ENCODE assay signal across 1 cellular context in genomic region chr16:8621221-8621571, GRCh38.
TF ChIP-seq lines count a peak whose summit lies in the region.

No MANE protein-coding gene starts in this region.

TF ChIP-seq in HepG2, 621 proteins besides CTCF, POLR2A, EP300 and RAD21 (continued from another document and continues in another):
- no peak for TF ChIP-seq KIAA2018 (CRISPR knock-in tag; IDR thresholded peaks at IDR 0.05; ENCODE audit: borderline replicate concordance)
- no peak for TF ChIP-seq GTF2F1 (IDR thresholded peaks at IDR 0.05; ENCODE audit: low read length)
- no peak for TF ChIP-seq SMARCE1 (IDR thresholded peaks at IDR 0.05; ENCODE audit: borderline replicate concordance)
- no peak for TF ChIP-seq MYC (CRISPR knock-in tag; IDR thresholded peaks at IDR 0.05; ENCODE audit: borderline replicate concordance)
- TF ChIP-seq ZNF703 (CRISPR knock-in tag; IDR thresholded peaks at IDR 0.05; ENCODE audit: borderline replicate concordance): no peak
- TF ChIP-seq ZNF124 (CRISPR knock-in tag; IDR thresholded peaks at IDR 0.05): no peak
- TF ChIP-seq ZMYM4 (CRISPR knock-in tag; IDR thresholded peaks at IDR 0.05): no peak
- no peak for TF ChIP-seq CCDC6 (CRISPR knock-in tag; IDR thresholded peaks at IDR 0.05)
- TF ChIP-seq ZNF674 (CRISPR knock-in tag; IDR thresholded peaks at IDR 0.05; ENCODE audit: low read depth): no peak
- no peak for TF ChIP-seq FOXO4 (CRISPR knock-in tag; conservative IDR thresholded peaks at IDR 0.05)
- no peak for TF ChIP-seq PRDM10 (CRISPR knock-in tag; IDR thresholded peaks at IDR 0.05; ENCODE audit: low read depth)
- 0 out of 2 replicates have a peak, but pooled peaks have one; percentile 27 for TF ChIP-seq NCOR1 (IDR thresholded peaks at IDR 0.05; ENCODE audit: borderline replicate concordance, low read length)
- TF ChIP-seq SOX13 (IDR thresholded peaks at IDR 0.05): 0 out of 2 replicates have a peak, but pooled peaks have one; percentile 42
- no peak for TF ChIP-seq SOX13 (CRISPR knock-in tag; conservative IDR thresholded peaks at IDR 0.05 in 1 of 2, IDR thresholded peaks at IDR 0.05 in 1 of 2)
- no peak for TF ChIP-seq SMARCC2 (IDR thresholded peaks at IDR 0.05)
- TF ChIP-seq ZBTB46 (CRISPR knock-in tag; IDR thresholded peaks at IDR 0.05; ENCODE audit: borderline replicate concordance): no peak
- no peak for TF ChIP-seq RORA (CRISPR knock-in tag; IDR thresholded peaks at IDR 0.05)
- no peak for TF ChIP-seq LCORL (IDR thresholded peaks at IDR 0.05)
- 0 out of 2 replicates have a peak, but pooled peaks have one; percentile 27 for TF ChIP-seq LCORL (CRISPR knock-in tag; IDR thresholded peaks at IDR 0.05)
- no peak for TF ChIP-seq EZH2 (conservative IDR thresholded peaks at IDR 0.05; ENCODE audit: low read depth, low read length)
- no peak for TF ChIP-seq ZNF136 (CRISPR knock-in tag; IDR thresholded peaks at IDR 0.05; ENCODE audit: low read depth)
- no peak for TF ChIP-seq GMEB2 (CRISPR knock-in tag; IDR thresholded peaks at IDR 0.05; ENCODE audit: low read depth)
- 0 out of 2 replicates have a peak, but pooled peaks have one; percentile 13 for TF ChIP-seq DNMT3B (CRISPR knock-in tag; conservative IDR thresholded peaks at IDR 0.05)
- no peak for TF ChIP-seq ZNF660 (CRISPR knock-in tag; IDR thresholded peaks at IDR 0.05; ENCODE audit: borderline replicate concordance, low read depth)
- TF ChIP-seq HDAC2 (CRISPR knock-in tag; IDR thresholded peaks at IDR 0.05): no peak
- TF ChIP-seq ZNF556 (CRISPR knock-in tag; IDR thresholded peaks at IDR 0.05; ENCODE audit: borderline replicate concordance): no peak
- no peak for TF ChIP-seq ZSCAN21 (CRISPR knock-in tag; IDR thresholded peaks at IDR 0.05; ENCODE audit: borderline replicate concordance)
- 0 out of 2 replicates have a peak, but pooled peaks have one; percentile 2 for TF ChIP-seq ZC3H4 (CRISPR knock-in tag; IDR thresholded peaks at IDR 0.05; ENCODE audit: borderline replicate concordance)
- no peak for TF ChIP-seq JUN (CRISPR knock-in tag; IDR thresholded peaks at IDR 0.05)
- no peak for TF ChIP-seq ETV6 (CRISPR knock-in tag; conservative IDR thresholded peaks at IDR 0.05)
- 0 out of 2 replicates have a peak, but pooled peaks have one; percentile 7 for TF ChIP-seq SNAI1 (CRISPR knock-in tag; IDR thresholded peaks at IDR 0.05; ENCODE audit: borderline replicate concordance)
- TF ChIP-seq ZNF367 (CRISPR knock-in tag; IDR thresholded peaks at IDR 0.05; ENCODE audit: borderline replicate concordance): no peak
- no peak for TF ChIP-seq ZNF235 (CRISPR knock-in tag; IDR thresholded peaks at IDR 0.05; ENCODE audit: borderline replicate concordance)
- no peak for TF ChIP-seq TIGD3 (CRISPR knock-in tag; IDR thresholded peaks at IDR 0.05; ENCODE audit: borderline replicate concordance)
- TF ChIP-seq ZMYM3 (CRISPR knock-in tag; IDR thresholded peaks at IDR 0.05): 0 out of 2 replicates have a peak, but pooled peaks have one; percentile 34
- 0 out of 2 replicates have a peak, but pooled peaks have one; percentile 51 for TF ChIP-seq ZSCAN30 (CRISPR knock-in tag; IDR thresholded peaks at IDR 0.05)
- TF ChIP-seq SAFB2 (CRISPR knock-in tag; IDR thresholded peaks at IDR 0.05; ENCODE audit: borderline replicate concordance, low read depth): no peak
- TF ChIP-seq ZFX (CRISPR knock-in tag; IDR thresholded peaks at IDR 0.05; ENCODE audit: low read depth): no peak
- no peak for TF ChIP-seq RELA (CRISPR knock-in tag; IDR thresholded peaks at IDR 0.05)
- no peak for TF ChIP-seq NKX3-1 (CRISPR knock-in tag; IDR thresholded peaks at IDR 0.05)
- no peak for TF ChIP-seq PAF1 (CRISPR knock-in tag; IDR thresholded peaks at IDR 0.05)
- no peak for TF ChIP-seq ZNF883 (CRISPR knock-in tag; IDR thresholded peaks at IDR 0.05; ENCODE audit: not compliant biosample characterization)
- TF ChIP-seq KDM1A (CRISPR knock-in tag; IDR thresholded peaks at IDR 0.05): 0 out of 2 replicates have a peak, but pooled peaks have one; percentile 4
- TF ChIP-seq ZNF567 (CRISPR knock-in tag; IDR thresholded peaks at IDR 0.05; ENCODE audit: borderline replicate concordance): no peak
- TF ChIP-seq ZFP41 (CRISPR knock-in tag; IDR thresholded peaks at IDR 0.05; ENCODE audit: borderline replicate concordance): no peak
- TF ChIP-seq HES4 (CRISPR knock-in tag; IDR thresholded peaks at IDR 0.05; ENCODE audit: borderline replicate concordance): no peak
- no peak for TF ChIP-seq THRA (CRISPR knock-in tag; IDR thresholded peaks at IDR 0.05; ENCODE audit: borderline replicate concordance)
